ENCODE assay signal across 8 cellular contexts in genomic region chr3:143060906-143061305, GRCh38. TPM values are rescaled to one million over a fixed set of nuclear protein-coding genes. Genes with fewer than 3 reads are reported as not detected.
A peak's percentile ranks its signal among the peaks of the same experiment; 100 is the strongest.
DNase-seq lines count a peak whose midpoint lies in the region; ATAC-seq, FAIRE-seq and TF ChIP-seq lines count a peak whose summit lies in the region.

No MANE protein-coding gene starts in this region.

- peak overlapping the region; percentile 66 for H3K27ac Mint-ChIP-seq in activated T-helper 1 cell treated with anti-CD3 and anti-CD28 coated beads, Interleukin-12 subunit alpha, Interleukin-12 subunit beta, Interleukin-2, Interleukin-4 antibody, amounts not matched to agents 30 ng/mL and 10 ng/mL and 1 ng/mL, durations not matched to agents 14 hours and 24 hours and 36 hours

- H3K27me3 Mint-ChIP-seq in activated T-helper 1 cell treated with anti-CD3 and anti-CD28 coated beads, Interleukin-12 subunit alpha, Interleukin-12 subunit beta, Interleukin-2, Interleukin-4 antibody, amounts not matched to agents 30 ng/mL and 10 ng/mL and 1 ng/mL, durations not matched to agents 14 hours and 24 hours and 36 hours (ENCODE audit: insufficient read depth): no peaks in the 10 kb centered on the region

- no peak overlapping the region for H3K4me3 Mint-ChIP-seq in activated T-helper 1 cell treated with anti-CD3 and anti-CD28 coated beads, Interleukin-12 subunit alpha, Interleukin-12 subunit beta, Interleukin-2, Interleukin-4 antibody, amounts not matched to agents 30 ng/mL and 10 ng/mL and 1 ng/mL, durations not matched to agents 14 hours and 24 hours and 36 hours

- H3K4me1 Mint-ChIP-seq in activated T-helper 1 cell treated with anti-CD3 and anti-CD28 coated beads, Interleukin-12 subunit alpha, Interleukin-12 subunit beta, Interleukin-2, Interleukin-4 antibody, amounts not matched to agents 30 ng/mL and 10 ng/mL and 1 ng/mL, durations not matched to agents 14 hours and 24 hours and 36 hours (ENCODE audit: low read depth): peaks cover 22% of the 10 kb centered on the region

- TF ChIP-seq POLR2A in GM12891 (IDR thresholded peaks at IDR 0.05; ENCODE audit: low read depth, low read length): no peak

- intact Hi-C loops in activated T-helper 1 cell treated with anti-CD3 and anti-CD28 coated beads, Interleukin-12 subunit alpha, Interleukin-12 subunit beta, Interleukin-2, Interleukin-4 antibody, amounts not matched to agents 30 ng/mL and 10 ng/mL and 1 ng/mL, durations not matched to agents 14 hours and 24 hours and 36 hours (cut with micrococcal nuclease): loop anchor here (1.0 to 5.0 kb wide), 10 partner anchors 21 to 613 kb away; no protein-coding TSS in a partner anchor

- peak; percentile 87 for FAIRE-seq in GM12891 (lab: Jason Lieb, UNC)

- H3K9me3 Mint-ChIP-seq in activated T-helper 1 cell treated with anti-CD3 and anti-CD28 coated beads, Interleukin-12 subunit alpha, Interleukin-12 subunit beta, Interleukin-2, Interleukin-4 antibody, amounts not matched to agents 30 ng/mL and 10 ng/mL and 1 ng/mL, durations not matched to agents 14 hours and 24 hours and 36 hours: no peaks in the 10 kb centered on the region

- peaks cover 37% of the 10 kb centered on the region for H3K36me3 Mint-ChIP-seq in activated T-helper 1 cell treated with anti-CD3 and anti-CD28 coated beads, Interleukin-12 subunit alpha, Interleukin-12 subunit beta, Interleukin-2, Interleukin-4 antibody, amounts not matched to agents 30 ng/mL and 10 ng/mL and 1 ng/mL, durations not matched to agents 14 hours and 24 hours and 36 hours (ENCODE audit: low read depth)

- DNase-seq in GM12891 (ENCODE audit: insufficient read length, low spot score): no peak
- DNase-seq in activated T-helper 1 cell treated with anti-CD3 and anti-CD28 coated beads, Interleukin-12 subunit alpha, Interleukin-12 subunit beta, Interleukin-2, Interleukin-4 antibody, amounts not matched to agents 30 ng/mL and 10 ng/mL and 1 ng/mL, durations not matched to agents 14 hours and 24 hours and 36 hours (ENCODE audit: low spot score): no peak
- no peak for DNase-seq in mucosa of gallbladder (ENCODE audit: low spot score)
- DNase-seq in NCI-H1105 treated with DMSO at 0.1 percent for 48 hours (lab: John Stamatoyannopoulos, UW): no peak
- DNase-seq in NCI-H2227 (lab: John Stamatoyannopoulos, UW; ENCODE audit: unreplicated experiment): no peak
- DNase-seq in anterior cingulate cortex (lab: John Stamatoyannopoulos, UW): no peak

- peak; percentile 86 for ATAC-seq in GM19468 (IDR thresholded peaks at IDR 0.05; ENCODE audit: extremely low read depth, unreplicated experiment)
- peak; percentile 94 for ATAC-seq in HG03108 (IDR thresholded peaks at IDR 0.05; ENCODE audit: unreplicated experiment)

TF ChIP-seq in GM12891, 5 proteins besides CTCF, POLR2A, EP300 and RAD21:
- no peak for TF ChIP-seq PAX5 (IDR thresholded peaks at IDR 0.05; ENCODE audit: insufficient read depth, low read length, severe bottlenecking)
- no peak for TF ChIP-seq POU2F2 (IDR thresholded peaks at IDR 0.05; ENCODE audit: low read depth, low read length)
- TF ChIP-seq TAF1 (IDR thresholded peaks at IDR 0.05; ENCODE audit: low read depth, low read length): no peak
- peak; percentile 68 for TF ChIP-seq SPI1 (IDR thresholded peaks at IDR 0.05; ENCODE audit: low read depth, low read length)

RNA-seq across cellular contexts. Expression of gene CHST2, which starts 58.7 kb away (rescaled TPM):
- polyA plus RNA-seq in GM12891 (2012; ENCODE audit: low read depth, missing spikeins): 21.8 TPM
- total RNA-seq in activated T-helper 1 cell treated with anti-CD3 and anti-CD28 coated beads, Interleukin-12 subunit alpha, Interleukin-12 subunit beta, Interleukin-2, Interleukin-4 antibody, amounts not matched to agents 30 ng/mL and 10 ng/mL and 1 ng/mL, durations not matched to agents 14 hours and 24 hours and 36 hours: 11.3 and 11.4 TPM in 2 replicates
- 5.8 TPM for total RNA-seq in mucosa of gallbladder

RNA-seq across cellular contexts. Expression of gene U2SURP, which starts 59.5 kb away (rescaled TPM):
- 47.8 TPM for polyA plus RNA-seq in GM12891 (2012; ENCODE audit: low read depth, missing spikeins)
- 186 and 205 TPM in 2 replicates for total RNA-seq in activated T-helper 1 cell treated with anti-CD3 and anti-CD28 coated beads, Interleukin-12 subunit alpha, Interleukin-12 subunit beta, Interleukin-2, Interleukin-4 antibody, amounts not matched to agents 30 ng/mL and 10 ng/mL and 1 ng/mL, durations not matched to agents 14 hours and 24 hours and 36 hours
- total RNA-seq in mucosa of gallbladder: 58.7 TPM
